ENCODE assay signal across 11 cellular contexts in the genomic region with DNA sequence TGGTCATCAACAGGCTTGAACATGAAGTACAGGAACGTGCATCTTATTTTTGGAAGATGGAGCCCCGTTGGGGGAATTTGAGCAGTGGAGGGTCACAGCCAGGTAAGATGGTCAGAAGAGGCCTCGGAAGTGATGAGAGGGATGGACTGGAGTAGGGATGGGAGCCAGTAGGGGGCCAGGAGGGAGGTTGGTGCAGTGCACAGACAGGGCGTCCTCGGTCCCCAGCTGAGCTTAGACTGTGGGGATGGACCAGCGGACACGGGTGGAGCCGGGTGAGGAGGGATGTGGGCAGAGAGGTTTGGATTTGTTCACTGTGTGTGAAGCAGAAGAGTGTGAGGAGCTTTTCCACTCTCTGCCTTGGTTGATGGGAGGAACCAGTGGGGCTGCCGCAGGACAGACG. TPM values are rescaled to one million over a fixed set of nuclear protein-coding genes. Genes with fewer than 3 reads are reported as not detected.
DNase-seq lines count a peak whose midpoint lies in the region; ATAC-seq and TF ChIP-seq lines count a peak whose summit lies in the region.
"Had no signal": no experiment of that assay in that cellular context is flagged by ENCODE, and none has a peak within 500 bp of the region (broad histone marks: within the 10 kb centered on the region; RNA-seq: fewer than 3 reads in every experiment).

No MANE protein-coding gene starts in this region.

- no peaks in the 10 kb centered on the region for H3K9me3 Mint-ChIP-seq in CD8-positive, alpha-beta T cell
- H3K9me3 Mint-ChIP-seq in T-cell (no peaks in the 10 kb centered on the region), endothelial cell (ENCODE audit: unreplicated experiment) (no peaks in the 10 kb centered on the region), osteocyte (ENCODE audit: unreplicated experiment) (no peaks in the 10 kb centered on the region)

- H3K27ac ChIP-seq in CD8-positive, alpha-beta T cell (ENCODE audit: low read depth, low read length) = peak overlapping the region; percentile 9

- no peaks in the 10 kb centered on the region for H3K27me3 ChIP-seq in CD8-positive, alpha-beta T cell (ENCODE audit: insufficient read depth, low read length)
- H3K27me3 ChIP-seq: vagina had no signal

- intact Hi-C loops in CD8-positive, alpha-beta T cell (cut with DNase I, micrococcal nuclease) = loop anchor here in 1 of 2 experiments (1.0 kb wide), 1 partner anchor 20 kb away; no protein-coding TSS in a partner anchor

- H3K36me3 Mint-ChIP-seq in CD8-positive, alpha-beta T cell = peaks cover 36% of the 10 kb centered on the region
- peaks cover 21% of the 10 kb centered on the region for H3K36me3 Mint-ChIP-seq in T-cell
- peaks cover 34% of the 10 kb centered on the region for H3K36me3 Mint-ChIP-seq in endothelial cell (ENCODE audit: low read depth, unreplicated experiment)
- H3K36me3 Mint-ChIP-seq in osteocyte (ENCODE audit: unreplicated experiment) = peaks cover 16% of the 10 kb centered on the region

- CTCF ChIA-PET in CD8-positive, alpha-beta T cell (lab: Charles Lee) = interaction anchor here (1.3 to 1.4 kb wide), 2 partner anchors 21 to 43 kb away, joined by 3 read pairs; no protein-coding TSS in a partner anchor
- CTCF ChIA-PET in T-cell (lab: Charles Lee) = interaction anchor here in 1 of 2 donors (0.7 to 1.7 kb wide), 4 partner anchors 21 to 357 kb away, joined by 3 to 12 read pairs (median 6); a partner anchor contains a TSS

- peak overlapping the region; percentile 47 for H3K4me3 Mint-ChIP-seq in CD8-positive, alpha-beta T cell
- H3K4me3 Mint-ChIP-seq in T-cell = peak overlapping the region in 2 of 3 donors; percentile 18 to 31
- peak overlapping the region; percentile 26 for H3K4me3 Mint-ChIP-seq in endothelial cell (ENCODE audit: unreplicated experiment)
- no peak overlapping the region for H3K4me3 Mint-ChIP-seq in osteocyte (ENCODE audit: unreplicated experiment)

- POLR2A ChIA-PET in CD8-positive, alpha-beta T cell (lab: Charles Lee) = interaction anchor here (1.0 to 2.5 kb wide), 4 partner anchors 10 to 74 kb away, joined by 4 to 11 read pairs (median 4); a partner anchor contains a TSS
- POLR2A ChIA-PET in T-cell (lab: Charles Lee) = interaction anchor here in 1 of 2 donors (1.0 kb wide), 2 partner anchors 21 to 22 kb away, joined by 4 read pairs; a partner anchor contains a TSS

- H3K4me3 ChIP-seq in CD8-positive, alpha-beta T cell (ENCODE audit: low read depth, low read length) = no peak overlapping the region
- H3K4me3 ChIP-seq: vagina had no signal

- peak overlapping the region; percentile 92 for H3K27ac Mint-ChIP-seq in CD8-positive, alpha-beta T cell
- H3K27ac Mint-ChIP-seq in T-cell (peak overlapping the region; percentile 53 to 60), endothelial cell (ENCODE audit: unreplicated experiment) (no peak overlapping the region), osteocyte (ENCODE audit: unreplicated experiment) (peak overlapping the region; percentile 70)

- TF ChIP-seq CTCF in CD8-positive, alpha-beta T cell (IDR thresholded peaks at IDR 0.05) = no peak
- no peak for TF ChIP-seq CTCF in endothelial cell (IDR thresholded peaks at IDR 0.05; ENCODE audit: unreplicated experiment)
- no peak for TF ChIP-seq CTCF in osteocyte (IDR thresholded peaks at IDR 0.05)

- H3K9me3 ChIP-seq in CD8-positive, alpha-beta T cell (ENCODE audit: low read length) = no peaks in the 10 kb centered on the region
- H3K9me3 ChIP-seq: vagina had no signal

- peaks cover 47% of the 10 kb centered on the region for H3K4me1 Mint-ChIP-seq in CD8-positive, alpha-beta T cell (ENCODE audit: low read depth)
- peaks cover 50 to 55% (median 51%) of the 10 kb centered on the region in 3 donors for H3K4me1 Mint-ChIP-seq in T-cell
- peaks cover 8% of the 10 kb centered on the region for H3K4me1 Mint-ChIP-seq in endothelial cell (ENCODE audit: unreplicated experiment)
- H3K4me1 Mint-ChIP-seq in osteocyte (ENCODE audit: unreplicated experiment) = peaks cover 41% of the 10 kb centered on the region

- H3K27me3 Mint-ChIP-seq in CD8-positive, alpha-beta T cell (ENCODE audit: low read depth) = no peaks in the 10 kb centered on the region
- H3K27me3 Mint-ChIP-seq in T-cell (no peaks in the 10 kb centered on the region), endothelial cell (ENCODE audit: unreplicated experiment) (peaks cover 11% of the 10 kb centered on the region), osteocyte (ENCODE audit: unreplicated experiment) (no peaks in the 10 kb centered on the region)

- no peak for DNase-seq in CD8-positive, alpha-beta T cell
- no peak for DNase-seq in T-cell
- no peak for DNase-seq in endothelial cell (ENCODE audit: low spot score)
- no peak for DNase-seq in osteocyte (ENCODE audit: extremely low spot score, unreplicated experiment)
- no peak for DNase-seq in OCI-M2 (lab: John Stamatoyannopoulos, UW; ENCODE audit: unreplicated experiment)
- no peak for DNase-seq in NCI-H226
- no peak for DNase-seq in NCI-H1105 (lab: John Stamatoyannopoulos, UW)
- DNase-seq: foreskin melanocyte, NCI-H1436 had no signal

- ATAC-seq in CD8-positive, alpha-beta T cell = no peak
- ATAC-seq in T-cell (replicated peaks in 1 of 4) (peak in 1 of 4 experiments; percentile 6), HG03045 (IDR thresholded peaks at IDR 0.05; ENCODE audit: unreplicated experiment) (no peak)

- H3K4me1 ChIP-seq in CD8-positive, alpha-beta T cell (ENCODE audit: insufficient read depth, low read length) = peaks cover 53% of the 10 kb centered on the region

- peaks cover 19% of the 10 kb centered on the region for H3K36me3 ChIP-seq in CD8-positive, alpha-beta T cell (ENCODE audit: insufficient read depth, low read length)

RNA-seq across cellular contexts. Expression of a gene that starts 10.6 kb away (rescaled TPM):
- 1,000 to 10,000 TPM; 2,006 to 2,016 TPM for total RNA-seq in CD8-positive, alpha-beta T cell
- total RNA-seq in T-cell = 1,000 to 10,000 TPM; 1,706 to 1,922 (median 1,806) TPM
- 1,195 TPM for total RNA-seq in endothelial cell (ENCODE audit: unreplicated experiment)
- 1,011 TPM in 2 replicates for total RNA-seq in osteocyte

RNA-seq across cellular contexts. Expression of a gene that starts 11.6 kb away (rescaled TPM):
- total RNA-seq in CD8-positive, alpha-beta T cell = not detected
- 1 to 10 TPM in 3 of 5 donors, under 1 TPM in 2; 0.72 to 2.8 (median 1.1) TPM for total RNA-seq in T-cell
- not detected for total RNA-seq in endothelial cell (ENCODE audit: unreplicated experiment)
- not detected in 2 replicates for total RNA-seq in osteocyte

RNA-seq across cellular contexts. Expression of a gene that starts 20.1 kb away (rescaled TPM):
- total RNA-seq in CD8-positive, alpha-beta T cell = 10 to 100 TPM; 13.9 to 14.6 TPM
- total RNA-seq in T-cell = 10 to 100 TPM in 4 of 5 donors, 1 to 10 TPM in 1; 9.5 to 28.5 (median 23.5) TPM
- total RNA-seq in endothelial cell (ENCODE audit: unreplicated experiment) = 27.8 TPM
- 51.1 and 53.7 TPM in 2 replicates for total RNA-seq in osteocyte

RNA-seq across cellular contexts. Expression of a gene that starts 21.8 kb away (rescaled TPM):
- total RNA-seq in CD8-positive, alpha-beta T cell = 10 to 100 TPM; 10.0 to 13.1 TPM
- total RNA-seq in T-cell = 10 to 100 TPM; 24.0 to 44.8 (median 38.9) TPM
- 203 TPM for total RNA-seq in endothelial cell (ENCODE audit: unreplicated experiment)
- 81.8 and 85.2 TPM in 2 replicates for total RNA-seq in osteocyte

RNA-seq across cellular contexts. Expression of a gene that starts 31.4 kb away (rescaled TPM):
- not detected for total RNA-seq in CD8-positive, alpha-beta T cell
- total RNA-seq in T-cell (under 1 TPM in 3 of 5 donors, not detected in 2; 0.13 to 0.58 (median 0.43) TPM), endothelial cell (ENCODE audit: unreplicated experiment) (not detected), osteocyte (not detected in 2 replicates)
